Comparison of ENCODE assay signal across 8 cellular contexts in genomic region chr9:129887210-129888084, GRCh38. TPM values are rescaled to one million over a fixed set of nuclear protein-coding genes. Genes with fewer than 3 reads are reported as not detected.
DNase-seq lines count a peak whose midpoint lies in the region; ATAC-seq and TF ChIP-seq lines count a peak whose summit lies in the region.

No MANE protein-coding gene starts in this region.

- H2AFZ ChIP-seq in fibroblast of lung (ENCODE audit: low read length), result no peak overlapping the region

- peak in 1 of 2 donors; percentile 14 for TF ChIP-seq POLR2A in heart left ventricle (IDR thresholded peaks at IDR 0.05)

- intact Hi-C loops in heart left ventricle (cut with DNase I), result loop anchor here (2.0 to 10.0 kb wide), 13 partner anchors 75 to 457 kb away; partner anchors contain the start of genes FNBP1 (in 3 of the 10) and GPR107 (in 3 of the 10)
- intact Hi-C loops in left cardiac atrium (cut with DNase I), result loop anchor here (5.0 to 10.0 kb wide), 4 partner anchors 155 to 350 kb away; partner anchors contain the start of genes FNBP1 (in 1 of the 2) and GPR107 (in 1 of the 2)

- no peaks in the 10 kb centered on the region for H3K9me3 ChIP-seq in heart left ventricle
- H3K9me3 ChIP-seq in fibroblast of lung (ENCODE audit: control insufficient read depth, insufficient read depth, low read depth, low read length), result no peaks in the 10 kb centered on the region

- no peaks in the 10 kb centered on the region for H3K27me3 ChIP-seq in heart left ventricle
- no peaks in the 10 kb centered on the region for H3K27me3 ChIP-seq in fibroblast of lung (ENCODE audit: control insufficient read depth, insufficient read depth, low read length)

- no peak overlapping the region for H3K4me2 ChIP-seq in fibroblast of lung (ENCODE audit: extremely low read depth, insufficient read depth, low read length)

- peak in 4 of 12 donors; percentile 19 to 44 (median 37) for TF ChIP-seq CTCF in heart left ventricle (IDR thresholded peaks at IDR 0.05)
- TF ChIP-seq CTCF in fibroblast of lung (conservative IDR thresholded peaks at IDR 0.05 in 1 of 2, IDR thresholded peaks at IDR 0.05 in 1 of 2; ENCODE audit: low read depth in 1 of 2, low read length in 2 of 2), result peak; percentile 10 to 17

- H3K4me1 ChIP-seq in heart left ventricle, result peaks cover 3 to 85% (median 38%) of the 10 kb centered on the region in 12 donors
- H3K4me1 ChIP-seq in fibroblast of lung (ENCODE audit: control insufficient read depth, extremely low read depth, insufficient read depth, low read length), result peaks cover 15% of the 10 kb centered on the region

- no peaks in the 10 kb centered on the region for H3K79me2 ChIP-seq in fibroblast of lung (ENCODE audit: control insufficient read depth, insufficient read depth, low read length)

- H3K4me3 ChIP-seq in heart left ventricle (peak overlapping the region; percentile 14 to 57 (median 46)), fibroblast of lung (replicated peaks in 1 of 4; ENCODE audit: control extremely low read depth in 1 of 4, insufficient read depth in 1 of 4, low read depth in 3 of 4, low read length in 4 of 4) (no peak overlapping the region)

- no peak overlapping the region for H3K9ac ChIP-seq in fibroblast of lung (ENCODE audit: insufficient read depth, low read length)

- in situ Hi-C loops in ACHN (cut with HindIII; ENCODE audit: low pct_ligation_motif_present, low pct_unique_long_range_greater_than_20kb, low sequenced_read_pairs), result no loop called here

- peak overlapping the region; percentile 49 to 94 (median 84) for H3K27ac ChIP-seq in heart left ventricle
- H3K27ac ChIP-seq in fibroblast of lung (ENCODE audit: insufficient read depth, low read length), result no peak overlapping the region

- H3K36me3 ChIP-seq in heart left ventricle (peaks cover 0 to 23% (median 7%) of the 10 kb centered on the region in 9 donors), fibroblast of lung (ENCODE audit: control insufficient read depth, insufficient read depth, low read length) (peaks cover 8% of the 10 kb centered on the region)

- peak in 3 of 5 donors; percentile 40 to 71 (median 51) for DNase-seq in heart left ventricle
- DNase-seq in left cardiac atrium, result no peak
- DNase-seq in activated CD4-positive, alpha-beta T cell treated with anti-CD3 and anti-CD28 coated beads, Interleukin-2, amount 50 U/mL, for 4 hours, result peak; percentile 64 to 72
- DNase-seq in fibroblast of lung (ENCODE audit: low read depth in 2 of 2), result peak; percentile 58 to 80
- peak; percentile 37 to 50 for DNase-seq in stimulated activated CD4-positive, alpha-beta T cell treated with anti-CD3 and anti-CD28 coated beads, Interleukin-15, amount 100 ng/mL, for 1 hour (ENCODE audit: low read depth in 1 of 2, low spot score in 1 of 2)
- DNase-seq in ACHN, result no peak
- DNase-seq in NCI-H187 (lab: John Stamatoyannopoulos, UW), result no peak
- DNase-seq in LoVo (ENCODE audit: low spot score), result no peak

- ATAC-seq in heart left ventricle (peak in 2 of 4 donors; percentile 5 to 13), left cardiac atrium (no peak)

- H4K20me1 ChIP-seq in fibroblast of lung (ENCODE audit: control insufficient read depth, extremely low read depth, insufficient read depth, low read length), result no peaks in the 10 kb centered on the region

- WGBS in heart left ventricle, 4 donors, result 48 to 60% (median 54%) methylated on average over 24 of the region's 24 CpGs

RNA-seq across cellular contexts. Expression of gene USP20, which starts 52.2 kb away (rescaled TPM):
- 10 to 100 TPM in 7 of 9 donors, 1 to 10 TPM in 2; 9.5 to 19.7 (median 13.1) TPM for total RNA-seq in heart left ventricle
- 10 to 100 TPM in 1 of 2 donors, 1 to 10 TPM in 1; 9.4 to 12.1 TPM for polyA plus RNA-seq in heart left ventricle
- 10 to 100 TPM; 13.9 to 14.3 TPM for total RNA-seq in left cardiac atrium
- total RNA-seq in fibroblast of lung, result 7.4 and 12.9 TPM in 2 replicates
- 6.7 and 6.8 TPM in 2 replicates for polyA plus RNA-seq in fibroblast of lung
- 8.8 and 10.5 TPM in 2 replicates for polyA plus RNA-seq in fibroblast of lung (2012)
- polyA minus RNA-seq in fibroblast of lung (ENCODE audit: low replicate concordance), result 17.6 and 22.8 TPM in 2 replicates

RNA-seq across cellular contexts. Expression of gene C9orf78, which starts 52.4 kb away (rescaled TPM):
- total RNA-seq in heart left ventricle (10 to 100 TPM; 28.4 to 54.8 (median 32.5) TPM), left cardiac atrium (10 to 100 TPM; 26.0 to 33.2 TPM), fibroblast of lung (39.8 TPM in 2 replicates)
- polyA plus RNA-seq in heart left ventricle (10 to 100 TPM; 36.0 to 69.2 TPM), fibroblast of lung (88.6 and 92.6 TPM in 2 replicates)
- 49.4 and 59.3 TPM in 2 replicates for polyA plus RNA-seq in fibroblast of lung (2012)
- polyA minus RNA-seq in fibroblast of lung (ENCODE audit: low replicate concordance), result 3.4 and 7.2 TPM in 2 replicates

Comparison
In these comparisons a context has a peak if more than half of its experiments do, and no peak if none do; other contexts are left out.
1. DNase-seq: peak in heart left ventricle (3 of 5), activated CD4-positive, alpha-beta T cell treated with anti-CD3 and anti-CD28 coated beads, Interleukin-2, amount 50 U/mL, for 4 hours (2 of 2), fibroblast of lung (2 of 2) and stimulated activated CD4-positive, alpha-beta T cell treated with anti-CD3 and anti-CD28 coated beads, Interleukin-15, amount 100 ng/mL, for 1 hour (2 of 2); none in left cardiac atrium (single experiment), ACHN (single experiment), NCI-H187 (0 of 2) and LoVo (single experiment).
2. H3K4me3 ChIP-seq: peak in heart left ventricle (12 of 12); none in fibroblast of lung (0 of 4).